In the genomic region with DNA sequence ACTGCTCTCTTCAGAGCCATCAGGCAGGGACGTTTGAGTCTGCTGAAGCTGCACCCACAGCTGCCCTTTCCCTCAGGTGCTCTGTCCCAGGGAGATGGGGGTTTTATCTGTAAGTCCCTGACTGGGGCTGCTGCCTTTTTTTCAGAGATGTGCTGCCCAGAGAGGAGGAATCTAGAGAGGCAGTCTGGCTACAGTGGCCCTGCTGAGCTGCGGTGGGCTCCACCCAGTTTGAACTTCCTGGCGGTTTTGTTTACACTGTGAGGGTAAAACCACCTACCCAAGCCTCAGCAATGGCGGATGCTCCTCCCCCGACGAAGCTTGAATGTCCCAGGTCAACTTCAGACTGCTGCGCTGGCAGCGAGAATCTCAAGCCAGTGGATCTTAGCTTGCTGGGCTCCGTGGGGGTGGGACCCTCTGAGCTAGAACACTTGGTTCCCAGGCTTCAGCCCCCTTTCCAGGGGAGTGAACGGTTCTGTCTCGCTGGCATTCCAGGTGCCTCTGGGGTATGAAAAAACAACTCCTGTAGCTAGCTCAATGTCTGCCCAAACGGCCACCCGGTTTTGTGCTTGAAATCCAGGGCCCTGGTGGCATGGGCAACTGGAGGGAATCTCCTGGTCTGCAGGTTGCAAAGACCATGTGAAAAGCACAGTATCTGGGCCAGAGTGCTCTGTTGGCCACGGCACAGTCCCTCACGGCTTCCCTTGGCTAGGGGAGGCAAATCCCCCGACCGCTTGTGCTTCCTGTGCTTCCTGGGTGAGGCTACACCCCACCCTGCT, we compare ENCODE assay signal across 1 cellular context.
TF ChIP-seq lines count a peak whose summit lies in the region.

No MANE protein-coding gene starts in this region.

TF ChIP-seq in HepG2, 621 proteins besides CTCF, POLR2A, EP300 and RAD21 (continues in another document):
- TF ChIP-seq KAT2B (IDR thresholded peaks at IDR 0.05; ENCODE audit: borderline replicate concordance, low read depth, low read length) (no peak), NFE2 (CRISPR knock-in tag; IDR thresholded peaks at IDR 0.05) (no peak), KMT2A (CRISPR knock-in tag; IDR thresholded peaks at IDR 0.05) (no peak), MED1 (CRISPR knock-in tag; IDR thresholded peaks at IDR 0.05) (no peak), ZKSCAN1 (IDR thresholded peaks at IDR 0.05; ENCODE audit: low read length) (no peak), KDM4B (CRISPR knock-in tag; IDR thresholded peaks at IDR 0.05) (no peak), ZNF777 (CRISPR knock-in tag; IDR thresholded peaks at IDR 0.05) (no peak), ZNF619 (CRISPR knock-in tag; IDR thresholded peaks at IDR 0.05) (no peak), ZNF446 (CRISPR knock-in tag; IDR thresholded peaks at IDR 0.05) (no peak), KAT7 (CRISPR knock-in tag; IDR thresholded peaks at IDR 0.05; ENCODE audit: borderline replicate concordance) (no peak), RARG (CRISPR knock-in tag; IDR thresholded peaks at IDR 0.05; ENCODE audit: low read depth) (no peak), ZBTB21 (CRISPR knock-in tag; IDR thresholded peaks at IDR 0.05) (no peak), ZNF20 (CRISPR knock-in tag; IDR thresholded peaks at IDR 0.05) (no peak), FOXP1 (IDR thresholded peaks at IDR 0.05) (no peak), FOXP1 (CRISPR knock-in tag; IDR thresholded peaks at IDR 0.05) (no peak), POLR2AphosphoS5 (IDR thresholded peaks at IDR 0.05; ENCODE audit: low read depth, low read length) (no peak), PCBP1 (IDR thresholded peaks at IDR 0.05; ENCODE audit: borderline replicate concordance, low read depth, low read length) (no peak), SIN3A (IDR thresholded peaks at IDR 0.05; ENCODE audit: borderline replicate concordance, low read depth, low read length) (no peak), YY1 (IDR thresholded peaks at IDR 0.05; ENCODE audit: insufficient read depth, insufficient replicate concordance, low read depth, low read length) (peak; percentile 63), SATB2 (CRISPR knock-in tag; IDR thresholded peaks at IDR 0.05) (no peak), ZNF891 (CRISPR knock-in tag; IDR thresholded peaks at IDR 0.05) (no peak), ZBTB7B (CRISPR knock-in tag; IDR thresholded peaks at IDR 0.05) (0 out of 2 replicates have a peak, but pooled peaks have one; percentile 32), GZF1 (CRISPR knock-in tag; IDR thresholded peaks at IDR 0.05) (no peak), CBX2 (IDR thresholded peaks at IDR 0.05; ENCODE audit: low read depth, low read length) (no peak), CBX2 (CRISPR knock-in tag; IDR thresholded peaks at IDR 0.05; ENCODE audit: low read depth) (no peak), ZNF563 (CRISPR knock-in tag; IDR thresholded peaks at IDR 0.05) (no peak)
- TF ChIP-seq, protein P1, sequence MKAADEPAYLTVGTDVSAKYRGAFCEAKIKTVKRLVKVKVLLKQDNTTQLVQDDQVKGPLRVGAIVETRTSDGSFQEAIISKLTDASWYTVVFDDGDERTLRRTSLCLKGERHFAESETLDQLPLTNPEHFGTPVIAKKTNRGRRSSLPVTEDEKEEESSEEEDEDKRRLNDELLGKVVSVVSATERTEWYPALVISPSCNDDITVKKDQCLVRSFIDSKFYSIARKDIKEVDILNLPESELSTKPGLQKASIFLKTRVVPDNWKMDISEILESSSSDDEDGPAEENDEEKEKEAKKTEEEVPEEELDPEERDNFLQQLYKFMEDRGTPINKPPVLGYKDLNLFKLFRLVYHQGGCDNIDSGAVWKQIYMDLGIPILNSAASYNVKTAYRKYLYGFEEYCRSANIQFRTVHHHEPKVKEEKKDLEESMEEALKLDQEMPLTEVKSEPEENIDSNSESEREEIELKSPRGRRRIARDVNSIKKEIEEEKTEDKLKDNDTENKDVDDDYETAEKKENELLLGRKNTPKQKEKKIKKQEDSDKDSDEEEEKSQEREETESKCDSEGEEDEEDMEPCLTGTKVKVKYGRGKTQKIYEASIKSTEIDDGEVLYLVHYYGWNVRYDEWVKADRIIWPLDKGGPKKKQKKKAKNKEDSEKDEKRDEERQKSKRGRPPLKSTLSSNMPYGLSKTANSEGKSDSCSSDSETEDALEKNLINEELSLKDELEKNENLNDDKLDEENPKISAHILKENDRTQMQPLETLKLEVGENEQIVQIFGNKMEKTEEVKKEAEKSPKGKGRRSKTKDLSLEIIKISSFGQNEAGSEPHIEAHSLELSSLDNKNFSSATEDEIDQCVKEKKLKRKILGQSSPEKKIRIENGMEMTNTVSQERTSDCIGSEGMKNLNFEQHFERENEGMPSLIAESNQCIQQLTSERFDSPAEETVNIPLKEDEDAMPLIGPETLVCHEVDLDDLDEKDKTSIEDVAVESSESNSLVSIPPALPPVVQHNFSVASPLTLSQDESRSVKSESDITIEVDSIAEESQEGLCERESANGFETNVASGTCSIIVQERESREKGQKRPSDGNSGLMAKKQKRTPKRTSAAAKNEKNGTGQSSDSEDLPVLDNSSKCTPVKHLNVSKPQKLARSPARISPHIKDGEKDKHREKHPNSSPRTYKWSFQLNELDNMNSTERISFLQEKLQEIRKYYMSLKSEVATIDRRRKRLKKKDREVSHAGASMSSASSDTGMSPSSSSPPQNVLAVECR (CRISPR knock-in tag; IDR thresholded peaks at IDR 0.05; ENCODE audit: borderline replicate concordance): no peak
- TF ChIP-seq, protein P2, sequence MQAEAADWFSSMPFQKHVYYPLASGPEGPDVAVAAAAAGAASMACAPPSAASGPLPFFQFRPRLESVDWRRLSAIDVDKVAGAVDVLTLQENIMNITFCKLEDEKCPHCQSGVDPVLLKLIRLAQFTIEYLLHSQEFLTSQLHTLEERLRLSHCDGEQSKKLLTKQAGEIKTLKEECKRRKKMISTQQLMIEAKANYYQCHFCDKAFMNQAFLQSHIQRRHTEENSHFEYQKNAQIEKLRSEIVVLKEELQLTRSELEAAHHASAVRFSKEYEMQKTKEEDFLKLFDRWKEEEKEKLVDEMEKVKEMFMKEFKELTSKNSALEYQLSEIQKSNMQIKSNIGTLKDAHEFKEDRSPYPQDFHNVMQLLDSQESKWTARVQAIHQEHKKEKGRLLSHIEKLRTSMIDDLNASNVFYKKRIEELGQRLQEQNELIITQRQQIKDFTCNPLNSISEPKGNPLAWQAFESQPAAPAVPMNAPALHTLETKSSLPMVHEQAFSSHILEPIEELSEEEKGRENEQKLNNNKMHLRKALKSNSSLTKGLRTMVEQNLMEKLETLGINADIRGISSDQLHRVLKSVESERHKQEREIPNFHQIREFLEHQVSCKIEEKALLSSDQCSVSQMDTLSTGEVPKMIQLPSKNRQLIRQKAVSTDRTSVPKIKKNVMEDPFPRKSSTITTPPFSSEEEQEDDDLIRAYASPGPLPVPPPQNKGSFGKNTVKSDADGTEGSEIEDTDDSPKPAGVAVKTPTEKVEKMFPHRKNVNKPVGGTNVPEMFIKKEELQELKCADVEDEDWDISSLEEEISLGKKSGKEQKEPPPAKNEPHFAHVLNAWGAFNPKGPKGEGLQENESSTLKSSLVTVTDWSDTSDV (CRISPR knock-in tag; IDR thresholded peaks at IDR 0.05): no peak
- TF ChIP-seq, protein P3, sequence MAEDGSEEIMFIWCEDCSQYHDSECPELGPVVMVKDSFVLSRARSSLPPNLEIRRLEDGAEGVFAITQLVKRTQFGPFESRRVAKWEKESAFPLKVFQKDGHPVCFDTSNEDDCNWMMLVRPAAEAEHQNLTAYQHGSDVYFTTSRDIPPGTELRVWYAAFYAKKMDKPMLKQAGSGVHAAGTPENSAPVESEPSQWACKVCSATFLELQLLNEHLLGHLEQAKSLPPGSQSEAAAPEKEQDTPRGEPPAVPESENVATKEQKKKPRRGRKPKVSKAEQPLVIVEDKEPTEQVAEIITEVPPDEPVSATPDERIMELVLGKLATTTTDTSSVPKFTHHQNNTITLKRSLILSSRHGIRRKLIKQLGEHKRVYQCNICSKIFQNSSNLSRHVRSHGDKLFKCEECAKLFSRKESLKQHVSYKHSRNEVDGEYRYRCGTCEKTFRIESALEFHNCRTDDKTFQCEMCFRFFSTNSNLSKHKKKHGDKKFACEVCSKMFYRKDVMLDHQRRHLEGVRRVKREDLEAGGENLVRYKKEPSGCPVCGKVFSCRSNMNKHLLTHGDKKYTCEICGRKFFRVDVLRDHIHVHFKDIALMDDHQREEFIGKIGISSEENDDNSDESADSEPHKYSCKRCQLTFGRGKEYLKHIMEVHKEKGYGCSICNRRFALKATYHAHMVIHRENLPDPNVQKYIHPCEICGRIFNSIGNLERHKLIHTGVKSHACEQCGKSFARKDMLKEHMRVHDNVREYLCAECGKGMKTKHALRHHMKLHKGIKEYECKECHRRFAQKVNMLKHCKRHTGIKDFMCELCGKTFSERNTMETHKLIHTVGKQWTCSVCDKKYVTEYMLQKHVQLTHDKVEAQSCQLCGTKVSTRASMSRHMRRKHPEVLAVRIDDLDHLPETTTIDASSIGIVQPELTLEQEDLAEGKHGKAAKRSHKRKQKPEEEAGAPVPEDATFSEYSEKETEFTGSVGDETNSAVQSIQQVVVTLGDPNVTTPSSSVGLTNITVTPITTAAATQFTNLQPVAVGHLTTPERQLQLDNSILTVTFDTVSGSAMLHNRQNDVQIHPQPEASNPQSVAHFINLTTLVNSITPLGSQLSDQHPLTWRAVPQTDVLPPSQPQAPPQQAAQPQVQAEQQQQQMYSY (CRISPR knock-in tag; IDR thresholded peaks at IDR 0.05): no peak
- TF ChIP-seq, protein P4, sequence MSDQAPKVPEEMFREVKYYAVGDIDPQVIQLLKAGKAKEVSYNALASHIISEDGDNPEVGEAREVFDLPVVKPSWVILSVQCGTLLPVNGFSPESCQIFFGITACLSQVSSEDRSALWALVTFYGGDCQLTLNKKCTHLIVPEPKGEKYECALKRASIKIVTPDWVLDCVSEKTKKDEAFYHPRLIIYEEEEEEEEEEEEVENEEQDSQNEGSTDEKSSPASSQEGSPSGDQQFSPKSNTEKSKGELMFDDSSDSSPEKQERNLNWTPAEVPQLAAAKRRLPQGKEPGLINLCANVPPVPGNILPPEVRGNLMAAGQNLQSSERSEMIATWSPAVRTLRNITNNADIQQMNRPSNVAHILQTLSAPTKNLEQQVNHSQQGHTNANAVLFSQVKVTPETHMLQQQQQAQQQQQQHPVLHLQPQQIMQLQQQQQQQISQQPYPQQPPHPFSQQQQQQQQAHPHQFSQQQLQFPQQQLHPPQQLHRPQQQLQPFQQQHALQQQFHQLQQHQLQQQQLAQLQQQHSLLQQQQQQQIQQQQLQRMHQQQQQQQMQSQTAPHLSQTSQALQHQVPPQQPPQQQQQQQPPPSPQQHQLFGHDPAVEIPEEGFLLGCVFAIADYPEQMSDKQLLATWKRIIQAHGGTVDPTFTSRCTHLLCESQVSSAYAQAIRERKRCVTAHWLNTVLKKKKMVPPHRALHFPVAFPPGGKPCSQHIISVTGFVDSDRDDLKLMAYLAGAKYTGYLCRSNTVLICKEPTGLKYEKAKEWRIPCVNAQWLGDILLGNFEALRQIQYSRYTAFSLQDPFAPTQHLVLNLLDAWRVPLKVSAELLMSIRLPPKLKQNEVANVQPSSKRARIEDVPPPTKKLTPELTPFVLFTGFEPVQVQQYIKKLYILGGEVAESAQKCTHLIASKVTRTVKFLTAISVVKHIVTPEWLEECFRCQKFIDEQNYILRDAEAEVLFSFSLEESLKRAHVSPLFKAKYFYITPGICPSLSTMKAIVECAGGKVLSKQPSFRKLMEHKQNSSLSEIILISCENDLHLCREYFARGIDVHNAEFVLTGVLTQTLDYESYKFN (CRISPR knock-in tag; conservative IDR thresholded peaks at IDR 0.05): peak; percentile 14; the same call in 1 of the 2 replicates
- TF ChIP-seq, protein P5, sequence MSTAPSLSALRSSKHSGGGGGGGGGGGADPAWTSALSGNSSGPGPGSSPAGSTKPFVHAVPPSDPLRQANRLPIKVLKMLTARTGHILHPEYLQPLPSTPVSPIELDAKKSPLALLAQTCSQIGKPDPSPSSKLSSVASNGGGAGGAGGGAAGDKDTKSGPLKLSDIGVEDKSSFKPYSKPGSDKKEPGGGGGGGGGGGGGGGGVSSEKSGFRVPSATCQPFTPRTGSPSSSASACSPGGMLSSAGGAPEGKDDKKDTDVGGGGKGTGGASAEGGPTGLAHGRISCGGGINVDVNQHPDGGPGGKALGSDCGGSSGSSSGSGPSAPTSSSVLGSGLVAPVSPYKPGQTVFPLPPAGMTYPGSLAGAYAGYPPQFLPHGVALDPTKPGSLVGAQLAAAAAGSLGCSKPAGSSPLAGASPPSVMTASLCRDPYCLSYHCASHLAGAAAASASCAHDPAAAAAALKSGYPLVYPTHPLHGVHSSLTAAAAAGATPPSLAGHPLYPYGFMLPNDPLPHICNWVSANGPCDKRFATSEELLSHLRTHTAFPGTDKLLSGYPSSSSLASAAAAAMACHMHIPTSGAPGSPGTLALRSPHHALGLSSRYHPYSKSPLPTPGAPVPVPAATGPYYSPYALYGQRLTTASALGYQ (CRISPR knock-in tag; IDR thresholded peaks at IDR 0.05): no peak
- TF ChIP-seq, protein P6, sequence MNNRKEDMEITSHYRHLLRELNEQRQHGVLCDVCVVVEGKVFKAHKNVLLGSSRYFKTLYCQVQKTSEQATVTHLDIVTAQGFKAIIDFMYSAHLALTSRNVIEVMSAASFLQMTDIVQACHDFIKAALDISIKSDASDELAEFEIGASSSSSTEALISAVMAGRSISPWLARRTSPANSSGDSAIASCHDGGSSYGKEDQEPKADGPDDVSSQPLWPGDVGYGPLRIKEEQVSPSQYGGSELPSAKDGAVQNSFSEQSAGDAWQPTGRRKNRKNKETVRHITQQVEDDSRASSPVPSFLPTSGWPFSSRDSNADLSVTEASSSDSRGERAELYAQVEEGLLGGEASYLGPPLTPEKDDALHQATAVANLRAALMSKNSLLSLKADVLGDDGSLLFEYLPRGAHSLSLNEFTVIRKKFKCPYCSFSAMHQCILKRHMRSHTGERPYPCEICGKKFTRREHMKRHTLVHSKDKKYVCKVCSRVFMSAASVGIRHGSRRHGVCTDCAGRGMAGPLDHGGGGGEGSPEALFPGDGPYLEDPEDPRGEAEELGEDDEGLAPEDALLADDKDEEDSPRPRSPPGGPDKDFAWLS (CRISPR knock-in tag; IDR thresholded peaks at IDR 0.05; ENCODE audit: borderline replicate concordance): no peak
- TF ChIP-seq, protein P7, sequence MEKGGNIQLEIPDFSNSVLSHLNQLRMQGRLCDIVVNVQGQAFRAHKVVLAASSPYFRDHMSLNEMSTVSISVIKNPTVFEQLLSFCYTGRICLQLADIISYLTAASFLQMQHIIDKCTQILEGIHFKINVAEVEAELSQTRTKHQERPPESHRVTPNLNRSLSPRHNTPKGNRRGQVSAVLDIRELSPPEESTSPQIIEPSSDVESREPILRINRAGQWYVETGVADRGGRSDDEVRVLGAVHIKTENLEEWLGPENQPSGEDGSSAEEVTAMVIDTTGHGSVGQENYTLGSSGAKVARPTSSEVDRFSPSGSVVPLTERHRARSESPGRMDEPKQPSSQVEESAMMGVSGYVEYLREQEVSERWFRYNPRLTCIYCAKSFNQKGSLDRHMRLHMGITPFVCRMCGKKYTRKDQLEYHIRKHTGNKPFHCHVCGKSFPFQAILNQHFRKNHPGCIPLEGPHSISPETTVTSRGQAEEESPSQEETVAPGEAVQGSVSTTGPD (CRISPR knock-in tag; IDR thresholded peaks at IDR 0.05): no peak
- TF ChIP-seq, protein P8, sequence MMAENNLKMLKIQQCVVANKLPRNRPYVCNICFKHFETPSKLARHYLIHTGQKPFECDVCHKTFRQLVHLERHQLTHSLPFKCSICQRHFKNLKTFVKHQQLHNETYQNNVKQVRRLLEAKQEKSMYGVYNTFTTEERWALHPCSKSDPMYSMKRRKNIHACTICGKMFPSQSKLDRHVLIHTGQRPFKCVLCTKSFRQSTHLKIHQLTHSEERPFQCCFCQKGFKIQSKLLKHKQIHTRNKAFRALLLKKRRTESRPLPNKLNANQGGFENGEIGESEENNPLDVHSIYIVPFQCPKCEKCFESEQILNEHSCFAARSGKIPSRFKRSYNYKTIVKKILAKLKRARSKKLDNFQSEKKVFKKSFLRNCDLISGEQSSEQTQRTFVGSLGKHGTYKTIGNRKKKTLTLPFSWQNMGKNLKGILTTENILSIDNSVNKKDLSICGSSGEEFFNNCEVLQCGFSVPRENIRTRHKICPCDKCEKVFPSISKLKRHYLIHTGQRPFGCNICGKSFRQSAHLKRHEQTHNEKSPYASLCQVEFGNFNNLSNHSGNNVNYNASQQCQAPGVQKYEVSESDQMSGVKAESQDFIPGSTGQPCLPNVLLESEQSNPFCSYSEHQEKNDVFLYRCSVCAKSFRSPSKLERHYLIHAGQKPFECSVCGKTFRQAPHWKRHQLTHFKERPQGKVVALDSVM (CRISPR knock-in tag; IDR thresholded peaks at IDR 0.05): no peak
